In the genomic region with DNA sequence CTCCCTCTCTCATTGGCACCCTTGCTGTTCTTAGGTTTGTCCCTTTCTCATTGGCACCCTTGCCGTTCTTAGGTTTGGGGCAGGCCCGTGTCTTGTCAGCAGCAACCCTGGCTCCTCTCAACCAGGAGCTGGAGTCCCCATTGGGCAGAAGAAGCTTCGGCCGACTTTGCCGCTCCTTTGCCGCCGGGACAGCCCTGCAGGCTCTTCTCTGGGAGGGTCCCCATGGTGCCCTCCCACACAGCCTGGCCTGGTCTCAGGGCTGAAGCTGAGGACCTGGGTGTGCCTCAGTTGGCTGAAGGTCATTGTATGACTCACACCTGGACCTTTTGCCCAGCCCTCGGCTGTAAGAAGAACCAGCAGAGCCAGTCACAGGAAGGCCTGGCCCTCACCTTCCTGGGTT, we compare ENCODE assay signal across 16 cellular contexts. TPM values are rescaled to one million over a fixed set of nuclear protein-coding genes. Genes with fewer than 3 reads are reported as not detected.
A peak's percentile ranks its signal among the peaks of the same experiment; 100 is the strongest.
DNase-seq lines count a peak whose midpoint lies in the region; ATAC-seq and TF ChIP-seq lines count a peak whose summit lies in the region.
"Had no signal": no experiment of that assay in that cellular context is flagged by ENCODE, and none has a peak within 500 bp of the region (broad histone marks: within the 10 kb centered on the region; RNA-seq: fewer than 3 reads in every experiment).

No MANE protein-coding gene starts in this region.

- peak; percentile 48 for DNase-seq in HPDE6-E6E7 (ENCODE audit: extremely low spot score)
- no peak for DNase-seq in effector memory CD8-positive, alpha-beta T cell
- peak; percentile 48 to 67 for DNase-seq in left lung
- DNase-seq in suprapubic skin (ENCODE audit: low spot score in 2 of 2), result no peak
- no peak for DNase-seq in amniotic stem cell (lab: John Stamatoyannopoulos, UW)
- no peak for DNase-seq in posterior vena cava (ENCODE audit: low spot score)
- no peak for DNase-seq in central memory CD4-positive, alpha-beta T cell
- DNase-seq: activated CD4-positive, alpha-beta T cell treated with anti-CD3 and anti-CD28 coated beads, Interleukin-2, amount 10 ng/mL, durations not matched to agents 7 days and 5 days; activated naive CD4-positive, alpha-beta T cell treated with Interleukin-2 at 50 U/mL for 16 hours; DMS153; NCI-H2081 treated with DMSO at 0.1 percent for 48 hours; NCI-H510A treated with DMSO at 0.1 percent for 48 hours; SK-N-SH; stimulated activated CD4-positive, alpha-beta T cell treated with anti-CD3 and anti-CD28 coated beads, Interleukin-4, amount 100 ng/mL, for 24 hours had no signal

- no peaks in the 10 kb centered on the region for H3K36me3 Mint-ChIP-seq in effector memory CD8-positive, alpha-beta T cell (ENCODE audit: insufficient read depth)

- H3K4me3 Mint-ChIP-seq in effector memory CD8-positive, alpha-beta T cell, result no peak overlapping the region
- H3K4me3 Mint-ChIP-seq: activated CD4-positive, alpha-beta T cell treated with anti-CD3 and anti-CD28 coated beads, Interleukin-2, amount 10 ng/mL, durations not matched to agents 7 days and 5 days had no signal

- 51% methylated on average over 8 of the region's 8 CpGs for WGBS in suprapubic skin

- TF ChIP-seq CTCF in left lung (IDR thresholded peaks at IDR 0.05) (no peak), suprapubic skin (IDR thresholded peaks at IDR 0.05) (no peak)

- no peak for TF ChIP-seq POLR2A in suprapubic skin (IDR thresholded peaks at IDR 0.05)

- TF ChIP-seq EP300 in suprapubic skin (IDR thresholded peaks at IDR 0.05), result no peak

- H3K9me3 ChIP-seq in left lung (no peaks in the 10 kb centered on the region), suprapubic skin (no peaks in the 10 kb centered on the region)
- H3K9me3 ChIP-seq: SK-N-SH had no signal

- ATAC-seq in effector memory CD8-positive, alpha-beta T cell (replicated peaks), result no peak
- ATAC-seq in left lung (peak; percentile 87), HG03460 (IDR thresholded peaks at IDR 0.05; ENCODE audit: unreplicated experiment) (no peak)

- H3K27ac ChIP-seq in left lung, result no peak overlapping the region
- peak overlapping the region; percentile 64 for H3K27ac ChIP-seq in suprapubic skin

- H3K36me3 ChIP-seq in left lung (no peaks in the 10 kb centered on the region), suprapubic skin (no peaks in the 10 kb centered on the region)

- H3K27me3 Mint-ChIP-seq in effector memory CD8-positive, alpha-beta T cell, result peaks cover 8 to 21% of the 10 kb centered on the region in 2 donors

- no peaks in the 10 kb centered on the region for H3K4me1 ChIP-seq in left lung
- peaks cover 31% of the 10 kb centered on the region for H3K4me1 ChIP-seq in suprapubic skin

- peaks cover 1 to 6% of the 10 kb centered on the region in 2 donors for H3K4me1 Mint-ChIP-seq in effector memory CD8-positive, alpha-beta T cell (ENCODE audit: low read depth in 2 of 2)
- H3K4me1 Mint-ChIP-seq: activated CD4-positive, alpha-beta T cell treated with anti-CD3 and anti-CD28 coated beads, Interleukin-2, amount 10 ng/mL, durations not matched to agents 7 days and 5 days had no signal

- H3K27ac Mint-ChIP-seq in effector memory CD8-positive, alpha-beta T cell, result peak overlapping the region; percentile 6 to 26
- H3K27ac Mint-ChIP-seq: activated CD4-positive, alpha-beta T cell treated with anti-CD3 and anti-CD28 coated beads, Interleukin-2, amount 10 ng/mL, durations not matched to agents 7 days and 5 days had no signal

- intact Hi-C loops in left lung (cut with DNase I), result no loop called here
- intact Hi-C loops in posterior vena cava (cut with DNase I), result no loop called here

- no peaks in the 10 kb centered on the region for H3K27me3 ChIP-seq in left lung
- H3K27me3 ChIP-seq in suprapubic skin, result no peaks in the 10 kb centered on the region

- no peak overlapping the region for H3K4me3 ChIP-seq in left lung
- no peak overlapping the region for H3K4me3 ChIP-seq in suprapubic skin

- H3K9me3 Mint-ChIP-seq in effector memory CD8-positive, alpha-beta T cell, result no peaks in the 10 kb centered on the region
- H3K9me3 Mint-ChIP-seq: activated CD4-positive, alpha-beta T cell treated with anti-CD3 and anti-CD28 coated beads, Interleukin-2, amount 10 ng/mL, durations not matched to agents 7 days and 5 days had no signal

RNA-seq across cellular contexts. Expression of gene PPP1R14C, which starts 59.6 kb away (rescaled TPM):
- total RNA-seq in left lung (10 to 100 TPM; 13.6 to 33.6 TPM), suprapubic skin (100 to 1,000 TPM in 2 of 4 donors, 10 to 100 TPM in 2; 44.3 to 104 (median 88.8) TPM), posterior vena cava (1 to 10 TPM in 1 of 2 donors, not detected in 1; 1.2 TPM)
- total RNA-seq: activated CD4-positive, alpha-beta T cell treated with anti-CD3 and anti-CD28 coated beads, Interleukin-2, amount 10 ng/mL, durations not matched to agents 7 days and 5 days; dermis microvascular lymphatic vessel endothelial cell had no signal

Comparison
In these comparisons a context has a peak if more than half of its experiments do, and no peak if none do; other contexts are left out.
1. DNase-seq: peak in HPDE6-E6E7 (single experiment) and left lung (2 of 2); none in effector memory CD8-positive, alpha-beta T cell (0 of 3), suprapubic skin (0 of 2), amniotic stem cell (single experiment), posterior vena cava (single experiment) and central memory CD4-positive, alpha-beta T cell (single experiment).
2. RNA of gene PPP1R14C, which starts 59.6 kb away (total RNA-seq): 44.3 to 104 TPM in suprapubic skin and 13.6 to 33.6 TPM in left lung; 1.2 TPM in posterior vena cava; every median in the first group is over 4 times any median in the second.